In genomic region chrX:91435465-91435864, GRCh38 we compare ENCODE assay signal across 8 cellular contexts. TPM values are rescaled to one million over a fixed set of nuclear protein-coding genes. Genes with fewer than 3 reads are reported as not detected.
A peak's percentile ranks its signal among the peaks of the same experiment; 100 is the strongest.
DNase-seq lines count a peak whose midpoint lies in the region; ATAC-seq and TF ChIP-seq lines count a peak whose summit lies in the region.

No MANE protein-coding gene starts in this region.

- peaks cover 3% of the 10 kb centered on the region for H3F3A ChIP-seq in smooth muscle cell (ENCODE audit: low read depth)

- intact Hi-C loops in lower leg skin (cut with DNase I; ENCODE audit: low total_unique reads) = no loop called here

- peak overlapping the region; percentile 69 for H2AFZ ChIP-seq in smooth muscle cell (ENCODE audit: low read depth)

- DNase-seq in H7 (peak; percentile 5), caudate nucleus (lab: John Stamatoyannopoulos, UW) (peak in 2 of 61 donors; percentile 12 to 45), lower leg skin (ENCODE audit: low spot score in 2 of 2) (no peak), smooth muscle cell (lab: John Stamatoyannopoulos, UW; ENCODE audit: unreplicated experiment) (no peak), iPS-NIHi11 (ENCODE audit: low spot score) (no peak), SIG-M5 (lab: John Stamatoyannopoulos, UW) (no peak), kidney tubule cell (ENCODE audit: low spot score) (no peak)

- H3K4me3 ChIP-seq in H7 (ENCODE audit: insufficient read depth, low read depth, low read length) (peak overlapping the region; percentile 84), lower leg skin (ENCODE audit: low read depth, poor library complexity, severe bottlenecking) (peak overlapping the region; percentile 6), smooth muscle cell (peak overlapping the region; percentile 56)

- TF ChIP-seq POLR2A in lower leg skin (IDR thresholded peaks at IDR 0.05) = no peak

- H3K36me3 ChIP-seq in H7 (replicated peaks; ENCODE audit: control insufficient read depth, insufficient read depth, low read length) (no peaks in the 10 kb centered on the region), smooth muscle cell (ENCODE audit: low read depth) (no peaks in the 10 kb centered on the region)

- H3K4me1 ChIP-seq in smooth muscle cell (ENCODE audit: low read depth) = no peaks in the 10 kb centered on the region

- 51 to 57% methylated on average over 14 of the region's 14 CpGs for WGBS in lower leg skin, 2 donors
- 70% methylated on average over 14 of the region's 14 CpGs for WGBS in smooth muscle cell (ENCODE audit: low lambda C conversion rate)

- H3K9me3 ChIP-seq in smooth muscle cell (replicated peaks; ENCODE audit: low read depth) = no peaks in the 10 kb centered on the region

- peaks cover 20% of the 10 kb centered on the region for H3K79me2 ChIP-seq in smooth muscle cell (ENCODE audit: low read depth)

- H3K27ac ChIP-seq in caudate nucleus (ENCODE audit: low read depth, low read length) = peak overlapping the region; percentile 59
- H3K27ac ChIP-seq in smooth muscle cell (ENCODE audit: low read depth) = peak overlapping the region; percentile 70

- peak overlapping the region; percentile 35 for H3K9ac ChIP-seq in smooth muscle cell (ENCODE audit: low read depth)

- H3K27me3 ChIP-seq in H7 (ENCODE audit: control insufficient read depth, insufficient read depth, low read length) (peaks cover 2% of the 10 kb centered on the region; the same call in 1 of the 2 replicates), smooth muscle cell (ENCODE audit: low read depth) (no peaks in the 10 kb centered on the region)

- ATAC-seq in HG03159 (IDR thresholded peaks at IDR 0.05; ENCODE audit: unreplicated experiment) = no peak

- TF ChIP-seq CTCF in lower leg skin (IDR thresholded peaks at IDR 0.05) (no peak), smooth muscle cell (IDR thresholded peaks at IDR 0.05; ENCODE audit: borderline replicate concordance, insufficient read depth, poor library complexity, severe bottlenecking) (no peak)

- no peaks in the 10 kb centered on the region for H4K20me1 ChIP-seq in smooth muscle cell (ENCODE audit: low read depth)

- peak overlapping the region; percentile 89 for H3K4me2 ChIP-seq in smooth muscle cell

RNA-seq across cellular contexts. Expression of gene PABPC5, which starts 0.8 kb away (rescaled TPM):
- 4.3 and 6.2 TPM in 2 replicates for total RNA-seq in H7 (2014; rRNA removed; shearing (Covaris generic))
- total RNA-seq in lower leg skin (1 to 10 TPM in 2 of 4 donors, under 1 TPM in 2; 0.38 to 3.5 (median 1.4) TPM), smooth muscle cell (2.7 and 3.5 TPM in 2 replicates)
- polyA plus RNA-seq in smooth muscle cell = 1.1 and 3.2 TPM in 2 replicates

Comparison
In these comparisons a context has a peak if more than half of its experiments do, and no peak if none do; other contexts are left out.
1. H3K4me3 ChIP-seq: peak in every context shown above with its lines; median percentile 84 in H7; 56 in smooth muscle cell; 6 in lower leg skin.